2 cellular contexts compared by ENCODE assay signal in genomic region chr19:46021531-46022041, GRCh38.
TF ChIP-seq lines count a peak whose summit lies in the region.

No MANE protein-coding gene starts in this region.

TF ChIP-seq in A549, 52 proteins besides CTCF, POLR2A, EP300 and RAD21:
- no peak for TF ChIP-seq SREBF2 (IDR thresholded peaks at IDR 0.05)
- TF ChIP-seq JUNB (IDR thresholded peaks at IDR 0.05) = no peak
- no peak for TF ChIP-seq ATOH8 (CRISPR knock-in tag; IDR thresholded peaks at IDR 0.05; ENCODE audit: low read depth)
- no peak for TF ChIP-seq MAFK (IDR thresholded peaks at IDR 0.05; ENCODE audit: partially characterized antibody)
- no peak for TF ChIP-seq HOXB5 (CRISPR knock-in tag; IDR thresholded peaks at IDR 0.05)
- TF ChIP-seq USF2 (IDR thresholded peaks at IDR 0.05) = no peak
- no peak for TF ChIP-seq HES2 (IDR thresholded peaks at IDR 0.05)
- TF ChIP-seq ESRRA (IDR thresholded peaks at IDR 0.05; ENCODE audit: borderline replicate concordance, low read length) = no peak
- TF ChIP-seq E2F6 (IDR thresholded peaks at IDR 0.05; ENCODE audit: borderline replicate concordance, low read depth) = no peak
- no peak for TF ChIP-seq NR3C1 (IDR thresholded peaks at IDR 0.05)
- TF ChIP-seq KDM5A (IDR thresholded peaks at IDR 0.05) = no peak
- no peak for TF ChIP-seq MYC (IDR thresholded peaks at IDR 0.05; ENCODE audit: borderline replicate concordance, low read length)

TF ChIP-seq in HepG2, 621 proteins besides CTCF, POLR2A, EP300 and RAD21:
- TF ChIP-seq HES4 (CRISPR knock-in tag; IDR thresholded peaks at IDR 0.05; ENCODE audit: borderline replicate concordance) (no peak), NAIF1 (CRISPR knock-in tag; IDR thresholded peaks at IDR 0.05; ENCODE audit: borderline replicate concordance) (no peak), ZNF44 (CRISPR knock-in tag; IDR thresholded peaks at IDR 0.05) (no peak), NKX3-1 (CRISPR knock-in tag; IDR thresholded peaks at IDR 0.05) (no peak), ZNF276 (CRISPR knock-in tag; IDR thresholded peaks at IDR 0.05; ENCODE audit: low read depth) (no peak), ZNF749 (CRISPR knock-in tag; IDR thresholded peaks at IDR 0.05; ENCODE audit: borderline replicate concordance) (no peak), CSRNP1 (CRISPR knock-in tag; IDR thresholded peaks at IDR 0.05) (no peak), ZMYM2 (CRISPR knock-in tag; IDR thresholded peaks at IDR 0.05) (no peak), ZBTB26 (CRISPR knock-in tag; IDR thresholded peaks at IDR 0.05; ENCODE audit: borderline replicate concordance) (no peak), ELF1 (CRISPR knock-in tag; IDR thresholded peaks at IDR 0.05) (no peak), ZNF879 (CRISPR knock-in tag; IDR thresholded peaks at IDR 0.05) (no peak), ZNF441 (CRISPR knock-in tag; IDR thresholded peaks at IDR 0.05; ENCODE audit: borderline replicate concordance) (no peak), MLX (CRISPR knock-in tag; IDR thresholded peaks at IDR 0.05) (no peak), STAG1 (CRISPR knock-in tag; IDR thresholded peaks at IDR 0.05) (no peak), UBTF (CRISPR knock-in tag; IDR thresholded peaks at IDR 0.05) (no peak), ZNF724P (CRISPR knock-in tag; IDR thresholded peaks at IDR 0.05; ENCODE audit: borderline replicate concordance) (no peak), NFKB2 (CRISPR knock-in tag; IDR thresholded peaks at IDR 0.05; ENCODE audit: borderline replicate concordance) (no peak), IRF9 (CRISPR knock-in tag; IDR thresholded peaks at IDR 0.05; ENCODE audit: borderline replicate concordance) (no peak), KDM1A (CRISPR knock-in tag; IDR thresholded peaks at IDR 0.05) (no peak)
